In the genomic region with DNA sequence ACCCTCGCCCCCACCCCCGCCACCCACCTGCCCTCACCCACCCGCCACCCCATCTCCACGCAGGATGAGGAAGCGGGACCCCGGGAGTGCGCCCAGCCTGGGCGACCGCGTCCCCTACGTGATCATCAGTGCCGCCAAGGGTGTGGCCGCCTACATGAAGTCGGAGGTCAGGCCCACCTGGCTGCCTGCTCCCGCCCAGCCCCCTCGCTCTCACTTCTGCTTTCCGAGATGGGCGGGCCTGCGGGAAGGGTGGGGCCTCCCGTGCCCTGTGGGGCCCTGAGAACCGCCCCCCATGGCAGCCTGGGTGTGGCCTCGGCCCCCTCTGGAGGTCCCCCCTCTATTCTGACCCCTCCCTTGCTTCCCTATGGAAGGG, we compare ENCODE assay signal across 11 cellular contexts. TPM values are rescaled to one million over a fixed set of nuclear protein-coding genes. Genes with fewer than 3 reads are reported as not detected.
DNase-seq lines count a peak whose midpoint lies in the region; ATAC-seq lines count a peak whose summit lies in the region.
"Had no signal": no experiment of that assay in that cellular context is flagged by ENCODE, and none has a peak within 500 bp of the region (broad histone marks: within the 10 kb centered on the region; RNA-seq: fewer than 3 reads in every experiment).

No MANE protein-coding gene starts in this region.

- DNase-seq in GM19238 (ENCODE audit: insufficient read length, low spot score) (peak; percentile 91), SKM-1 (lab: John Stamatoyannopoulos, UW; ENCODE audit: unreplicated experiment) (peak; percentile 7), D341Med (ENCODE audit: low spot score) (no peak), inferior parietal cortex (ENCODE audit: extremely low spot score) (no peak), ureter (ENCODE audit: low spot score) (no peak)
- DNase-seq in stimulated activated effector memory CD8-positive, alpha-beta T cell treated with anti-CD3 and anti-CD28 coated beads, Interleukin-12 subunit alpha, Interleukin-12 subunit beta, amount 100 ng/mL, for 72 hours (ENCODE audit: low spot score in 2 of 2): no peak
- DNase-seq: HCEC 1CT, PC-3 had no signal

- H3K36me3 Mint-ChIP-seq in stimulated activated effector memory CD8-positive, alpha-beta T cell treated with anti-CD3 and anti-CD28 coated beads, Interleukin-12 subunit alpha, Interleukin-12 subunit beta, amount 100 ng/mL, for 72 hours: peaks cover 35% of the 10 kb centered on the region

- H3K4me3 Mint-ChIP-seq in stimulated activated effector memory CD8-positive, alpha-beta T cell treated with anti-CD3 and anti-CD28 coated beads, Interleukin-12 subunit alpha, Interleukin-12 subunit beta, amount 100 ng/mL, for 72 hours: no peak overlapping the region

- ATAC-seq in HG03025 (IDR thresholded peaks at IDR 0.05; ENCODE audit: low FRiP score, unreplicated experiment): peak; percentile 40
- ATAC-seq in stimulated activated effector memory CD8-positive, alpha-beta T cell treated with anti-CD3 and anti-CD28 coated beads, Interleukin-12 subunit alpha, Interleukin-12 subunit beta, amount 100 ng/mL, for 72 hours: peak; percentile 5
- ATAC-seq in HG02840 (IDR thresholded peaks at IDR 0.05; ENCODE audit: low FRiP score, unreplicated experiment): no peak
- ATAC-seq: PC-3 had no signal

- peaks cover 26% of the 10 kb centered on the region for H3K4me1 Mint-ChIP-seq in stimulated activated effector memory CD8-positive, alpha-beta T cell treated with anti-CD3 and anti-CD28 coated beads, Interleukin-12 subunit alpha, Interleukin-12 subunit beta, amount 100 ng/mL, for 72 hours

- H3K27ac Mint-ChIP-seq in stimulated activated effector memory CD8-positive, alpha-beta T cell treated with anti-CD3 and anti-CD28 coated beads, Interleukin-12 subunit alpha, Interleukin-12 subunit beta, amount 100 ng/mL, for 72 hours: no peak overlapping the region

- no peaks in the 10 kb centered on the region for H3K9me3 Mint-ChIP-seq in stimulated activated effector memory CD8-positive, alpha-beta T cell treated with anti-CD3 and anti-CD28 coated beads, Interleukin-12 subunit alpha, Interleukin-12 subunit beta, amount 100 ng/mL, for 72 hours
- H3K9me3 Mint-ChIP-seq: activated naive CD4-positive, alpha-beta T cell treated with anti-CD3 and anti-CD28 coated beads, Interleukin-2, amount 50 U/mL, for 72 hours had no signal

RNA-seq across cellular contexts. Expression of a gene that starts 3.1 kb away (rescaled TPM):
- total RNA-seq in ureter: 0.96 TPM
- total RNA-seq: PC-3 had no signal

RNA-seq across cellular contexts. Expression of a gene that starts 17.0 kb away (rescaled TPM):
- total RNA-seq in ureter: 0.52 TPM
- total RNA-seq: PC-3 had no signal

RNA-seq across cellular contexts. Expression of a gene that starts 31.5 kb away (rescaled TPM):
- 17.0 TPM for total RNA-seq in ureter

RNA-seq across cellular contexts. Expression of a gene that starts 39.4 kb away (rescaled TPM):
- total RNA-seq in ureter: 64.5 TPM

RNA-seq across cellular contexts. Expression of a gene that starts 50.2 kb away (rescaled TPM):
- total RNA-seq in ureter: 1.1 TPM

Comparison
In these comparisons a context has a peak if more than half of its experiments do, and no peak if none do; other contexts are left out.
1. DNase-seq: peak in GM19238 (single experiment) and SKM-1 (single experiment); none in stimulated activated effector memory CD8-positive, alpha-beta T cell treated with anti-CD3 and anti-CD28 coated beads, Interleukin-12 subunit alpha, Interleukin-12 subunit beta, amount 100 ng/mL, for 72 hours (0 of 2), D341Med (single experiment), inferior parietal cortex (single experiment) and ureter (single experiment).